In genomic region chr17:19664821-19665181, GRCh38 we compare ENCODE assay signal across 29 cellular contexts. TPM values are rescaled to one million over a fixed set of nuclear protein-coding genes. Genes with fewer than 3 reads are reported as not detected.
"Had no signal": no experiment of that assay in that cellular context is flagged by ENCODE, and none has a peak within 500 bp of the region (broad histone marks: within the 10 kb centered on the region; RNA-seq: fewer than 3 reads in every experiment).

No MANE protein-coding gene starts in this region.

- H3K36me3 ChIP-seq: uterus had no signal

- FAIRE-seq: TTC549 had no signal

- H3K4me2 ChIP-seq: hepatocyte had no signal

- H3K27me3 ChIP-seq: body of pancreas, hepatocyte, uterus had no signal

- H3K4me1 ChIP-seq: uterus had no signal

- H2AFZ ChIP-seq: hepatocyte had no signal

- H3K4me3 ChIP-seq: body of pancreas, hepatocyte, thoracic aorta, uterus had no signal

- H3K9me3 ChIP-seq: body of pancreas, thoracic aorta, uterus had no signal

- ATAC-seq: activated CD8-positive, alpha-beta memory T cell treated with anti-CD3 and anti-CD28 coated beads, Interleukin-2, amount 10 ng/mL, durations not matched to agents 7 days and 5 days; activated CD8-positive, alpha-beta T cell treated with anti-CD3 and anti-CD28 coated beads for 36 hours; activated naive CD8-positive, alpha-beta T cell treated with anti-CD3 and anti-CD28 coated beads, Interleukin-2, amount 50 U/mL, for 24 hours; body of pancreas; esophagus mucosa had no signal

- DNase-seq: activated CD4-positive, alpha-beta T cell treated with anti-CD3 and anti-CD28 coated beads, Interleukin-2, amount 10 ng/mL, durations not matched to agents 7 days and 5 days; activated CD4-positive, CD25-positive, alpha-beta regulatory T cell treated with anti-CD3 and anti-CD28 coated beads, Interleukin-2, amount 50 U/mL, for 72 hours; activated CD8-positive, alpha-beta memory T cell treated with anti-CD3 and anti-CD28 coated beads, Interleukin-2, amount 10 ng/mL, durations not matched to agents 7 days and 5 days; activated CD8-positive, alpha-beta T cell treated with anti-CD3 and anti-CD28 coated beads for 36 hours; activated gamma-delta T cell; activated naive CD4-positive, alpha-beta T cell treated with anti-CD3 and anti-CD28 coated beads, Interleukin-2, amount 50 U/mL, for 16 hours; activated naive CD8-positive, alpha-beta T cell treated with anti-CD3 and anti-CD28 coated beads, Interleukin-2, amount 50 U/mL, for 24 hours; activated T-cell treated with anti-CD3 and anti-CD28 coated beads for 4 hours; anterior cingulate cortex; body of pancreas; central memory CD4-positive, alpha-beta T cell; dermis blood vessel endothelial cell; effector CD8-positive, alpha-beta T cell; foreskin melanocyte; glutamatergic neuron; naive B cell; stimulated activated CD4-positive, alpha-beta T cell treated with anti-CD3 and anti-CD28 coated beads, Interleukin-4, amount 100 ng/mL, for 1 hour; stimulated activated naive CD4-positive, alpha-beta T cell treated with Interleukin-2 at 50 U/mL for 16 hours; uterus; WERI-Rb-1 had no signal

- H3K27ac ChIP-seq: body of pancreas, hepatocyte, thoracic aorta, uterus, WERI-Rb-1 had no signal

RNA-seq across cellular contexts. Expression of gene SLC47A2, which starts 51.6 kb away (rescaled TPM):
- total RNA-seq: activated CD4-positive, alpha-beta T cell treated with anti-CD3 and anti-CD28 coated beads, Interleukin-2, amount 10 ng/mL, durations not matched to agents 7 days and 5 days; activated CD8-positive, alpha-beta memory T cell treated with anti-CD3 and anti-CD28 coated beads, Interleukin-2, amount 10 ng/mL, durations not matched to agents 7 days and 5 days; activated CD8-positive, alpha-beta T cell treated with anti-CD3 and anti-CD28 coated beads for 36 hours; activated T-helper 1 cell treated with anti-CD3 and anti-CD28 coated beads, Interleukin-12 subunit alpha, Interleukin-12 subunit beta, Interleukin-2, Interleukin-4 antibody, amounts not matched to agents 30 ng/mL and 10 ng/mL and 1 ng/mL, durations not matched to agents 14 hours and 24 hours and 36 hours; dermis blood vessel endothelial cell; mesenteric fat pad; mucosa of gallbladder; neural crest cell; posterior vena cava; thoracic aorta had no signal
- polyA plus RNA-seq: hepatocyte had no signal
